11 cellular contexts compared by ENCODE assay signal in the genomic region with DNA sequence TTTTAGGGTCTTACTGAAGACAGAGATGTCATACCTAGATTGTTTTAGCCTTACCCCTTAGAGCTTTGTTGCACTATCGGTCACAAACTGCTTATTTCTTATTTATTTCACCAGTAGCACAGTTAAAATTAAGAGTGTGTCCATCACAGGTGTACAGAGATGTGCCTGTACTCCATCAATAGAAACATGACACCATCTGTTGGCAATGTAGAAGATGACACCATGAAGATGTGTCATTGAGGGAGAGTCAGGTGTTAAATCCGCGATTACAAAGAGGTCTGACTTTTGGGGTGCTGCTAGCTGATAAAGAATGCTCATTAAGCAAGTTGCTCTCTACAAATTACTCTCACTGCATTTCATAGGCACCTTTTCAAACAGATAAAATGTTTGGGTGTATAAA.
DNase-seq lines count a peak whose midpoint lies in the region; ATAC-seq and TF ChIP-seq lines count a peak whose summit lies in the region.
"Had no signal": no experiment of that assay in that cellular context is flagged by ENCODE, and none has a peak within 500 bp of the region (broad histone marks: within the 10 kb centered on the region; RNA-seq: fewer than 3 reads in every experiment).

No MANE protein-coding gene starts in this region.

- no peaks in the 10 kb centered on the region for H3K9me3 Mint-ChIP-seq in HFFc6
- H3K9me3 Mint-ChIP-seq in WTC11, result no peaks in the 10 kb centered on the region
- H3K9me3 Mint-ChIP-seq in nephron, result no peaks in the 10 kb centered on the region
- no peaks in the 10 kb centered on the region for H3K9me3 Mint-ChIP-seq in naive thymus-derived CD8-positive, alpha-beta T cell

- CTCF ChIA-PET in WTC11 (lab: Charles Lee), result interaction anchor here (0.6 to 3.1 kb wide), 5 partner anchors 19 to 507 kb away, joined by 3 to 9 read pairs (median 4); no protein-coding TSS in a partner anchor

- H3K27ac Mint-ChIP-seq in HFFc6, result no peak overlapping the region
- H3K27ac Mint-ChIP-seq in WTC11, result 0 out of 2 replicates have a peak overlapping the region, but pooled peaks have one; percentile 9
- H3K27ac Mint-ChIP-seq in nephron, result peak overlapping the region; percentile 14 to 64 (median 21)
- H3K27ac Mint-ChIP-seq in naive thymus-derived CD8-positive, alpha-beta T cell, result peak overlapping the region in 3 of 10 donors; percentile 34 to 92 (median 70)

- peaks cover 20% of the 10 kb centered on the region for H3K4me1 Mint-ChIP-seq in HFFc6 (ENCODE audit: low read depth)
- H3K4me1 Mint-ChIP-seq in WTC11, result peaks cover 46% of the 10 kb centered on the region
- peaks cover 22% of the 10 kb centered on the region for H3K4me1 Mint-ChIP-seq in nephron
- peaks cover 0 to 18% (median 7%) of the 10 kb centered on the region in 4 donors for H3K4me1 Mint-ChIP-seq in naive thymus-derived CD8-positive, alpha-beta T cell

- no peak overlapping the region for H3K4me3 Mint-ChIP-seq in HFFc6
- no peak overlapping the region for H3K4me3 Mint-ChIP-seq in WTC11
- H3K4me3 Mint-ChIP-seq in nephron, result no peak overlapping the region
- no peak overlapping the region for H3K4me3 Mint-ChIP-seq in naive thymus-derived CD8-positive, alpha-beta T cell

- POLR2A ChIA-PET in WTC11 (lab: Charles Lee), result no interaction called here
- POLR2A ChIA-PET in naive thymus-derived CD8-positive, alpha-beta T cell (lab: Charles Lee), result no interaction called here

- ATAC-seq in WTC11, result 0 out of 2 replicates have a peak, but pooled peaks have one; percentile 10
- ATAC-seq in naive thymus-derived CD8-positive, alpha-beta T cell, result no peak

- DNase-seq in NCI-H1417 (lab: John Stamatoyannopoulos, UW) (peak in 2 of 3 experiments; percentile 34 to 44), NCI-H1417 treated with DMSO at 0.1 percent for 48 hours (lab: John Stamatoyannopoulos, UW) (no peak), HFFc6 (no peak), WTC11 (ENCODE audit: low spot score) (no peak), NOMO-1 treated with DMSO at 0.1 percent for 48 hours (lab: John Stamatoyannopoulos, UW; ENCODE audit: unreplicated experiment) (no peak), NCI-H2029 treated with DMSO at 0.1 percent for 48 hours (lab: John Stamatoyannopoulos, UW) (no peak)
- no peak for DNase-seq in naive thymus-derived CD8-positive, alpha-beta T cell
- DNase-seq: kidney glomerular epithelial cell, OCI-M1, transverse colon had no signal

- H3K27me3 Mint-ChIP-seq in HFFc6 (ENCODE audit: insufficient read depth) (peaks cover under 1% of the 10 kb centered on the region; the same call in 1 of the 2 replicates), WTC11 (ENCODE audit: low read depth) (no peaks in the 10 kb centered on the region), nephron (ENCODE audit: low read depth) (no peaks in the 10 kb centered on the region)
- no peaks in the 10 kb centered on the region for H3K27me3 Mint-ChIP-seq in naive thymus-derived CD8-positive, alpha-beta T cell

- H3K36me3 Mint-ChIP-seq in HFFc6 (ENCODE audit: low read depth) (peaks cover 10% of the 10 kb centered on the region; the same call in 1 of the 2 replicates), WTC11 (no peaks in the 10 kb centered on the region), nephron (ENCODE audit: low read depth) (peaks cover 20% of the 10 kb centered on the region)
- H3K36me3 Mint-ChIP-seq in naive thymus-derived CD8-positive, alpha-beta T cell, result peaks cover 2 to 83% (median 14%) of the 10 kb centered on the region in 3 donors

- 0 out of 2 replicates have a peak, but pooled peaks have one; percentile 5 for TF ChIP-seq CTCF in HFFc6 (IDR thresholded peaks at IDR 0.05)
- TF ChIP-seq CTCF in WTC11 (IDR thresholded peaks at IDR 0.05), result no peak
- no peak for TF ChIP-seq CTCF in nephron (IDR thresholded peaks at IDR 0.05; ENCODE audit: unreplicated experiment in 3 of 3)

TF ChIP-seq in WTC11, 78 proteins besides CTCF, POLR2A, EP300 and RAD21:
- TF ChIP-seq, protein P1, sequence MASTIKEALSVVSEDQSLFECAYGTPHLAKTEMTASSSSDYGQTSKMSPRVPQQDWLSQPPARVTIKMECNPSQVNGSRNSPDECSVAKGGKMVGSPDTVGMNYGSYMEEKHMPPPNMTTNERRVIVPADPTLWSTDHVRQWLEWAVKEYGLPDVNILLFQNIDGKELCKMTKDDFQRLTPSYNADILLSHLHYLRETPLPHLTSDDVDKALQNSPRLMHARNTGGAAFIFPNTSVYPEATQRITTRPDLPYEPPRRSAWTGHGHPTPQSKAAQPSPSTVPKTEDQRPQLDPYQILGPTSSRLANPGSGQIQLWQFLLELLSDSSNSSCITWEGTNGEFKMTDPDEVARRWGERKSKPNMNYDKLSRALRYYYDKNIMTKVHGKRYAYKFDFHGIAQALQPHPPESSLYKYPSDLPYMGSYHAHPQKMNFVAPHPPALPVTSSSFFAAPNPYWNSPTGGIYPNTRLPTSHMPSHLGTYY (CRISPR knock-in tag; IDR thresholded peaks at IDR 0.05), result no peak
- TF ChIP-seq RORB (CRISPR knock-in tag; IDR thresholded peaks at IDR 0.05) (no peak), GTF2I (CRISPR knock-in tag; conservative IDR thresholded peaks at IDR 0.05) (no peak), SOX15 (CRISPR knock-in tag; IDR thresholded peaks at IDR 0.05) (no peak), PRRX2 (CRISPR knock-in tag; IDR thresholded peaks at IDR 0.05) (no peak), GRHL2 (CRISPR knock-in tag; IDR thresholded peaks at IDR 0.05; ENCODE audit: insufficient replicate concordance, severe bottlenecking) (no peak), ESRRA (CRISPR knock-in tag; IDR thresholded peaks at IDR 0.05; ENCODE audit: borderline replicate concordance) (no peak), CBFB (CRISPR knock-in tag; IDR thresholded peaks at IDR 0.05; ENCODE audit: low read depth) (no peak), ZNF671 (CRISPR knock-in tag; IDR thresholded peaks at IDR 0.05) (no peak), FOXP1 (CRISPR knock-in tag; IDR thresholded peaks at IDR 0.05; ENCODE audit: borderline replicate concordance) (no peak), ZNF396 (CRISPR knock-in tag; IDR thresholded peaks at IDR 0.05; ENCODE audit: borderline replicate concordance) (no peak)
- TF ChIP-seq, protein P2, sequence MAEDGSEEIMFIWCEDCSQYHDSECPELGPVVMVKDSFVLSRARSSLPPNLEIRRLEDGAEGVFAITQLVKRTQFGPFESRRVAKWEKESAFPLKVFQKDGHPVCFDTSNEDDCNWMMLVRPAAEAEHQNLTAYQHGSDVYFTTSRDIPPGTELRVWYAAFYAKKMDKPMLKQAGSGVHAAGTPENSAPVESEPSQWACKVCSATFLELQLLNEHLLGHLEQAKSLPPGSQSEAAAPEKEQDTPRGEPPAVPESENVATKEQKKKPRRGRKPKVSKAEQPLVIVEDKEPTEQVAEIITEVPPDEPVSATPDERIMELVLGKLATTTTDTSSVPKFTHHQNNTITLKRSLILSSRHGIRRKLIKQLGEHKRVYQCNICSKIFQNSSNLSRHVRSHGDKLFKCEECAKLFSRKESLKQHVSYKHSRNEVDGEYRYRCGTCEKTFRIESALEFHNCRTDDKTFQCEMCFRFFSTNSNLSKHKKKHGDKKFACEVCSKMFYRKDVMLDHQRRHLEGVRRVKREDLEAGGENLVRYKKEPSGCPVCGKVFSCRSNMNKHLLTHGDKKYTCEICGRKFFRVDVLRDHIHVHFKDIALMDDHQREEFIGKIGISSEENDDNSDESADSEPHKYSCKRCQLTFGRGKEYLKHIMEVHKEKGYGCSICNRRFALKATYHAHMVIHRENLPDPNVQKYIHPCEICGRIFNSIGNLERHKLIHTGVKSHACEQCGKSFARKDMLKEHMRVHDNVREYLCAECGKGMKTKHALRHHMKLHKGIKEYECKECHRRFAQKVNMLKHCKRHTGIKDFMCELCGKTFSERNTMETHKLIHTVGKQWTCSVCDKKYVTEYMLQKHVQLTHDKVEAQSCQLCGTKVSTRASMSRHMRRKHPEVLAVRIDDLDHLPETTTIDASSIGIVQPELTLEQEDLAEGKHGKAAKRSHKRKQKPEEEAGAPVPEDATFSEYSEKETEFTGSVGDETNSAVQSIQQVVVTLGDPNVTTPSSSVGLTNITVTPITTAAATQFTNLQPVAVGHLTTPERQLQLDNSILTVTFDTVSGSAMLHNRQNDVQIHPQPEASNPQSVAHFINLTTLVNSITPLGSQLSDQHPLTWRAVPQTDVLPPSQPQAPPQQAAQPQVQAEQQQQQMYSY (CRISPR knock-in tag; IDR thresholded peaks at IDR 0.05), result no peak
- TF ChIP-seq, protein P3, sequence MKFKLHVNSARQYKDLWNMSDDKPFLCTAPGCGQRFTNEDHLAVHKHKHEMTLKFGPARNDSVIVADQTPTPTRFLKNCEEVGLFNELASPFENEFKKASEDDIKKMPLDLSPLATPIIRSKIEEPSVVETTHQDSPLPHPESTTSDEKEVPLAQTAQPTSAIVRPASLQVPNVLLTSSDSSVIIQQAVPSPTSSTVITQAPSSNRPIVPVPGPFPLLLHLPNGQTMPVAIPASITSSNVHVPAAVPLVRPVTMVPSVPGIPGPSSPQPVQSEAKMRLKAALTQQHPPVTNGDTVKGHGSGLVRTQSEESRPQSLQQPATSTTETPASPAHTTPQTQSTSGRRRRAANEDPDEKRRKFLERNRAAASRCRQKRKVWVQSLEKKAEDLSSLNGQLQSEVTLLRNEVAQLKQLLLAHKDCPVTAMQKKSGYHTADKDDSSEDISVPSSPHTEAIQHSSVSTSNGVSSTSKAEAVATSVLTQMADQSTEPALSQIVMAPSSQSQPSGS (CRISPR knock-in tag; IDR thresholded peaks at IDR 0.05; ENCODE audit: borderline replicate concordance, low read depth), result no peak
TF ChIP-seq in WTC11: peak in this region for 0.

Comparison
In these comparisons a context has a peak if more than half of its experiments do, and no peak if none do; other contexts are left out.
1. DNase-seq: peak in NCI-H1417 (2 of 3); none in NCI-H1417 treated with DMSO at 0.1 percent for 48 hours (single experiment), HFFc6 (single experiment), WTC11 (single experiment), NOMO-1 treated with DMSO at 0.1 percent for 48 hours (single experiment), NCI-H2029 treated with DMSO at 0.1 percent for 48 hours (single experiment) and naive thymus-derived CD8-positive, alpha-beta T cell (0 of 10).